In genomic region chr11:73645972-73646631, GRCh38 we compare ENCODE assay signal across 10 cellular contexts. TPM values are rescaled to one million over a fixed set of nuclear protein-coding genes. Genes with fewer than 3 reads are reported as not detected.
DNase-seq lines count a peak whose midpoint lies in the region; ATAC-seq, FAIRE-seq and TF ChIP-seq lines count a peak whose summit lies in the region.
"Had no signal": no experiment of that assay in that cellular context is flagged by ENCODE, and none has a peak within 500 bp of the region (broad histone marks: within the 10 kb centered on the region; RNA-seq: fewer than 3 reads in every experiment).

A gene with protein sequence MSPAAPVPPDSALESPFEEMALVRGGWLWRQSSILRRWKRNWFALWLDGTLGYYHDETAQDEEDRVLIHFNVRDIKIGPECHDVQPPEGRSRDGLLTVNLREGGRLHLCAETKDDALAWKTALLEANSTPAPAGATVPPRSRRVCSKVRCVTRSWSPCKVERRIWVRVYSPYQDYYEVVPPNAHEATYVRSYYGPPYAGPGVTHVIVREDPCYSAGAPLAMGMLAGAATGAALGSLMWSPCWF (plus strand): TSS chr11:73646581. CDS start chr11:73646609, 28 bp downstream.

- TF ChIP-seq RAD21 in SK-N-SH (IDR thresholded peaks at IDR 0.05; ENCODE audit: low read length) = no peak

- H3K9me3 ChIP-seq in SK-N-SH = no peaks in the 10 kb centered on the region
- H3K9me3 ChIP-seq in astrocyte (ENCODE audit: insufficient read depth, low read depth, low read length) = no peaks in the 10 kb centered on the region
- H3K9me3 ChIP-seq in keratinocyte (ENCODE audit: control insufficient read depth, low read depth, low read length) = no peaks in the 10 kb centered on the region

- peaks cover 9% of the 10 kb centered on the region for H3K4me1 Mint-ChIP-seq in astrocyte (ENCODE audit: low read depth, unreplicated experiment)
- peaks cover 19% of the 10 kb centered on the region for H3K4me1 Mint-ChIP-seq in stimulated activated naive CD8-positive, alpha-beta T cell treated with anti-CD3 and anti-CD28 coated beads, Interleukin-15, amount 100 ng/mL, for 72 hours

- H3K4me3 ChIP-seq in SK-N-SH (ENCODE audit: low read depth in 2 of 2, low read length in 1 of 2) (no peak within 1 kb of the TSS), astrocyte (ENCODE audit: insufficient read depth, low read depth, low read length) (peak within 1 kb of the TSS; percentile 0), keratinocyte (ENCODE audit: control insufficient read depth in 2 of 3, extremely low read depth in 1 of 3, insufficient read depth in 2 of 3, low read depth in 1 of 3, low read length in 3 of 3) (peak within 1 kb of the TSS in 1 of 3 experiments; percentile 49)

- no peaks in the 10 kb centered on the region for H3K36me3 Mint-ChIP-seq in astrocyte (ENCODE audit: low read depth, unreplicated experiment)

- WGBS in SK-N-SH (ENCODE audit: low lambda C conversion rate) = 84% methylated on average over 22 of the region's 26 CpGs

- DNase-seq in SK-N-SH = no peak
- DNase-seq in astrocyte (ENCODE audit: low read depth) = no peak
- DNase-seq in keratinocyte (ENCODE audit: low read depth, low spot score) = no peak
- no peak for DNase-seq in stimulated activated naive CD8-positive, alpha-beta T cell treated with anti-CD3 and anti-CD28 coated beads, Interleukin-15, amount 100 ng/mL, for 72 hours
- no peak for DNase-seq in NCI-H345 (lab: John Stamatoyannopoulos, UW)
- DNase-seq: NCI-H1417 had no signal

- H4K20me1 ChIP-seq in SK-N-SH (ENCODE audit: insufficient read depth) = no peaks in the 10 kb centered on the region
- no peaks in the 10 kb centered on the region for H4K20me1 ChIP-seq in astrocyte (ENCODE audit: insufficient read depth, low read length)
- no peaks in the 10 kb centered on the region for H4K20me1 ChIP-seq in keratinocyte (ENCODE audit: control insufficient read depth, extremely low read depth, insufficient read depth, low read length)

- dilution Hi-C loops in keratinocyte (cut with MboI; ENCODE audit: extremely low pct_ligation_motif_present, low sequenced_read_pairs) = no loop called here

- H3K27me3 Mint-ChIP-seq in astrocyte (ENCODE audit: low read depth, unreplicated experiment) = peaks cover 4% of the 10 kb centered on the region
- H3K27me3 Mint-ChIP-seq in stimulated activated naive CD8-positive, alpha-beta T cell treated with anti-CD3 and anti-CD28 coated beads, Interleukin-15, amount 100 ng/mL, for 72 hours = no peaks in the 10 kb centered on the region

- no peak for TF ChIP-seq CTCF in SK-N-SH (IDR thresholded peaks at IDR 0.05)
- no peak for TF ChIP-seq CTCF in astrocyte (IDR thresholded peaks at IDR 0.05; ENCODE audit: insufficient read depth, low read depth, low read length)
- no peak for TF ChIP-seq CTCF in keratinocyte (optimal IDR thresholded peaks at IDR 0.05 in 1 of 3, IDR thresholded peaks at IDR 0.05 in 1 of 3, conservative IDR thresholded peaks at IDR 0.05 in 1 of 3; ENCODE audit: extremely low read depth in 1 of 3, insufficient read depth in 2 of 3, low read length in 3 of 3)

- H3K4me2 ChIP-seq in SK-N-SH = peak within 1 kb of the TSS; percentile 7; the same call in 1 of the 2 replicates
- peak within 1 kb of the TSS; percentile 65 for H3K4me2 ChIP-seq in astrocyte (ENCODE audit: low read length)
- H3K4me2 ChIP-seq in keratinocyte (ENCODE audit: control insufficient read depth, extremely low read depth, insufficient read depth, low read depth, low read length) = peak within 1 kb of the TSS; percentile 55

- H3K27me3 ChIP-seq in SK-N-SH (ENCODE audit: insufficient read depth) = no peaks in the 10 kb centered on the region
- H3K27me3 ChIP-seq in astrocyte (ENCODE audit: insufficient read depth, low read length) = peaks cover 7% of the 10 kb centered on the region
- peaks cover 26% of the 10 kb centered on the region for H3K27me3 ChIP-seq in keratinocyte (ENCODE audit: control insufficient read depth, extremely low read depth, insufficient read depth, low read length)

- H3K4me3 Mint-ChIP-seq in astrocyte (ENCODE audit: unreplicated experiment) = no peak within 1 kb of the TSS
- H3K4me3 Mint-ChIP-seq in stimulated activated naive CD8-positive, alpha-beta T cell treated with anti-CD3 and anti-CD28 coated beads, Interleukin-15, amount 100 ng/mL, for 72 hours = peak within 1 kb of the TSS; percentile 82 to 90

- H3K36me3 ChIP-seq in SK-N-SH (replicated peaks in 1 of 2; ENCODE audit: control insufficient read depth in 1 of 2, insufficient read depth in 2 of 2, low read length in 1 of 2) = no peaks in the 10 kb centered on the region
- no peaks in the 10 kb centered on the region for H3K36me3 ChIP-seq in astrocyte (ENCODE audit: insufficient read depth, low read length)
- H3K36me3 ChIP-seq in keratinocyte (ENCODE audit: control insufficient read depth in 2 of 2, extremely low read depth in 1 of 2, insufficient read depth in 2 of 2, low read length in 2 of 2) = no peaks in the 10 kb centered on the region

- no peaks in the 10 kb centered on the region for H3K9me3 Mint-ChIP-seq in astrocyte (ENCODE audit: unreplicated experiment)
- no peaks in the 10 kb centered on the region for H3K9me3 Mint-ChIP-seq in stimulated activated naive CD8-positive, alpha-beta T cell treated with anti-CD3 and anti-CD28 coated beads, Interleukin-15, amount 100 ng/mL, for 72 hours

- no peak for TF ChIP-seq EP300 in SK-N-SH (IDR thresholded peaks at IDR 0.05; ENCODE audit: borderline replicate concordance in 1 of 2, low read depth in 1 of 2, low read length in 1 of 2)

- CTCF ChIA-PET in SK-N-SH (lab: Yijun Ruan, JAX) = interaction anchor here (0.6 to 7.6 kb wide), 5 partner anchors 15 to 401 kb away, joined by 3 to 45 read pairs (median 5); no protein-coding TSS in a partner anchor

- no peaks in the 10 kb centered on the region for H3K9me1 ChIP-seq in keratinocyte (ENCODE audit: control insufficient read depth, extremely low read depth, insufficient read depth, low read length)

- FAIRE-seq in astrocyte (lab: Jason Lieb, UNC) = no peak
- no peak for FAIRE-seq in keratinocyte (lab: Jason Lieb, UNC)

- H3K27ac ChIP-seq in SK-N-SH (ENCODE audit: low read depth in 2 of 2, low read length in 1 of 2) (no peak within 1 kb of the TSS), astrocyte (ENCODE audit: low read depth, low read length) (no peak within 1 kb of the TSS), keratinocyte (ENCODE audit: control insufficient read depth, insufficient read depth, low read length) (no peak within 1 kb of the TSS)
- H3K27ac ChIP-seq: 22Rv1 had no signal

- no peak for ATAC-seq in SK-N-SH treated with all-trans-retinoic acid at 6 μM for 48 hours
- ATAC-seq in stimulated activated naive CD8-positive, alpha-beta T cell treated with anti-CD3 and anti-CD28 coated beads, Interleukin-15, amount 100 ng/mL, for 72 hours = no peak
- ATAC-seq in HG02852 (IDR thresholded peaks at IDR 0.05; ENCODE audit: unreplicated experiment) = no peak
- no peak for ATAC-seq in GM19324 (IDR thresholded peaks at IDR 0.05; ENCODE audit: low FRiP score, unreplicated experiment)

- H3K9ac ChIP-seq in SK-N-SH (no peak within 1 kb of the TSS), astrocyte (ENCODE audit: low read length) (no peak within 1 kb of the TSS), keratinocyte (ENCODE audit: control insufficient read depth, extremely low read depth, insufficient read depth, low read length) (no peak within 1 kb of the TSS)

- H2AFZ ChIP-seq in SK-N-SH (ENCODE audit: low read depth) = no peak within 1 kb of the TSS
- peak within 1 kb of the TSS; percentile 26 for H2AFZ ChIP-seq in astrocyte (ENCODE audit: low read depth, low read length)
- no peak within 1 kb of the TSS for H2AFZ ChIP-seq in keratinocyte (ENCODE audit: control insufficient read depth, low read length)

- POLR2A ChIA-PET in SK-N-SH (lab: Yijun Ruan, JAX) = no interaction called here

- H3K27ac Mint-ChIP-seq in astrocyte (ENCODE audit: unreplicated experiment) = no peak within 1 kb of the TSS
- H3K27ac Mint-ChIP-seq in stimulated activated naive CD8-positive, alpha-beta T cell treated with anti-CD3 and anti-CD28 coated beads, Interleukin-15, amount 100 ng/mL, for 72 hours = peak within 1 kb of the TSS in 1 of 2 donors; percentile 54

- no peaks in the 10 kb centered on the region for H3K9me2 ChIP-seq in SK-N-SH

- no peaks in the 10 kb centered on the region for H3K79me2 ChIP-seq in SK-N-SH (ENCODE audit: insufficient read depth)
- no peaks in the 10 kb centered on the region for H3K79me2 ChIP-seq in astrocyte (ENCODE audit: insufficient read depth, low read length)
- no peaks in the 10 kb centered on the region for H3K79me2 ChIP-seq in keratinocyte (ENCODE audit: control insufficient read depth, insufficient read depth, low read length)

- H3K4me1 ChIP-seq in SK-N-SH (ENCODE audit: control insufficient read depth in 1 of 2, insufficient read depth in 2 of 2, low read depth in 1 of 2, low read length in 1 of 2) = peaks cover 0 to 7% of the 10 kb centered on the region in 2 experiments; a peak in 1 of 4 replicates
- H3K4me1 ChIP-seq in astrocyte (ENCODE audit: insufficient read depth, low read length) = no peaks in the 10 kb centered on the region
- H3K4me1 ChIP-seq in keratinocyte (ENCODE audit: control insufficient read depth, extremely low read depth, insufficient read depth, low read length) = peaks cover 14% of the 10 kb centered on the region

- no peaks in the 10 kb centered on the region for H3F3A ChIP-seq in SK-N-SH (replicated peaks; ENCODE audit: insufficient read depth)

TF ChIP-seq in SK-N-SH, 30 proteins besides CTCF, POLR2A, EP300 and RAD21 (continues in another document):
- TF ChIP-seq GATA2 (CRISPR knock-in tag; IDR thresholded peaks at IDR 0.05) (no peak), FOXJ3 (CRISPR knock-in tag; IDR thresholded peaks at IDR 0.05) (no peak), RXRA (IDR thresholded peaks at IDR 0.05; ENCODE audit: borderline replicate concordance, low read depth) (no peak), SIN3A (IDR thresholded peaks at IDR 0.05; ENCODE audit: borderline replicate concordance, low read depth, low read length) (no peak)

TF ChIP-seq in SK-N-SH treated with all-trans-retinoic acid at 6 μM for 48 hours, 23 proteins besides CTCF, POLR2A, EP300 and RAD21 (continues in another document):
- TF ChIP-seq CSDC2 (CRISPR knock-in tag; IDR thresholded peaks at IDR 0.05) (no peak), ZNF8 (CRISPR knock-in tag; IDR thresholded peaks at IDR 0.05) (no peak)

RNA-seq across cellular contexts. Expression of the gene that starts here (rescaled TPM):
- polyA plus RNA-seq in SK-N-SH (2012; rRNA removed) (9.7 and 10.2 TPM in 2 replicates), keratinocyte (0.12 TPM in 1 of 3 replicates, not detected in the others)
- 5.1 and 7.2 TPM in 2 replicates for polyA plus RNA-seq in SK-N-SH (2012; cell fraction: cytosol; rRNA removed)
- 11.2 and 14.6 TPM in 2 replicates for polyA plus RNA-seq in SK-N-SH (2012; cell fraction: nucleus; rRNA removed)
- total RNA-seq in astrocyte = 4.5 and 5.8 TPM in 2 replicates
- polyA plus RNA-seq in keratinocyte (2011; ENCODE audit: low read depth) = not detected
- polyA plus RNA-seq in keratinocyte (2011; cell fraction: cytosol; rRNA removed) = 0.04 and 0.06 TPM in 2 replicates
- polyA plus RNA-seq in keratinocyte (2011; cell fraction: nucleus; rRNA removed) = 0.05 TPM in 1 of 2 replicates, not detected in the other
- polyA plus RNA-seq in keratinocyte (2012; ENCODE audit: low replicate concordance) = 0.45 TPM in 1 of 2 replicates, not detected in the other
- polyA minus RNA-seq in keratinocyte = not detected in 3 replicates
- not detected for polyA minus RNA-seq in keratinocyte (2011; cell fraction: cytosol; rRNA and poly(A)+ RNA removed)
- polyA minus RNA-seq in keratinocyte (2011; cell fraction: nucleus; rRNA and poly(A)+ RNA removed) = not detected in 2 replicates

Comparison
In these comparisons a context has a peak if more than half of its experiments do, and no peak if none do; other contexts are left out.
1. RNA of the gene that starts here (polyA plus RNA-seq): 5.1 to 14.6 TPM in SK-N-SH; 0.04 to 0.45 TPM in keratinocyte; every median in the first group is over 4 times any median in the second.
2. H3K4me2 ChIP-seq: peak in every context shown above with its lines; median percentile 65 in astrocyte; 55 in keratinocyte; 7 in SK-N-SH.